Comparison of ENCODE assay signal across 9 cellular contexts in the genomic region with DNA sequence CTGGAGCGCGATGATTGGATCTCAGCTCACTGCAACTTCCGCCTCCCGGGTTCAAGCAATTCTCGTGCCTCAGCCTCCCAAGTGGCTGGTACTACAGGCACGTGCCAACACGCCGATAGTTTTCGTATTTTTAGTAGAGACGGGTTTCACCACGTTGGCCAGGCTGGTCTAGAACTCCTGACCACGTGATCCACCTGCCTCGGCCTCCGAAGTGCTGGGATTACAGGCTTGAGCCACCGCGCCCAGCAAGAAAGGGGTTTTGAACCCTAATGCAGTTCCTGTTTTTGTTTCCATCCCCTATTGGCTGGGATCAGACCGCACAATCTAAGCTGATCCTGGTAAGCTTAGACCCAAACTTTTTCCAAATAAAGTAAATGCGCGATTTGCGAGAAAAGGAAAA. TPM values are rescaled to one million over a fixed set of nuclear protein-coding genes. Genes with fewer than 3 reads are reported as not detected.
DNase-seq lines count a peak whose midpoint lies in the region; ATAC-seq, FAIRE-seq and TF ChIP-seq lines count a peak whose summit lies in the region.
"Had no signal": no experiment of that assay in that cellular context is flagged by ENCODE, and none has a peak within 500 bp of the region (broad histone marks: within the 10 kb centered on the region; RNA-seq: fewer than 3 reads in every experiment).

No MANE protein-coding gene starts in this region.

- no peak overlapping the region for H3K27ac Mint-ChIP-seq in HFFc6
- peak overlapping the region; percentile 97 for H3K27ac Mint-ChIP-seq in stimulated activated effector memory CD8-positive, alpha-beta T cell treated with anti-CD3 and anti-CD28 coated beads, Interleukin-12 subunit alpha, Interleukin-12 subunit beta, amount 100 ng/mL, for 72 hours

- no peaks in the 10 kb centered on the region for H3K9me1 ChIP-seq in keratinocyte (ENCODE audit: control insufficient read depth, extremely low read depth, insufficient read depth, low read length)

- H3K4me1 ChIP-seq in adrenal gland (replicated peaks in 1 of 2) (peaks cover 26 to 45% of the 10 kb centered on the region in 2 donors), keratinocyte (ENCODE audit: control insufficient read depth, extremely low read depth, insufficient read depth, low read length) (peaks cover 3% of the 10 kb centered on the region)

- no peaks in the 10 kb centered on the region; the same call in none of the 2 replicates for H3K27me3 Mint-ChIP-seq in HFFc6 (ENCODE audit: insufficient read depth)

- peak overlapping the region; percentile 94 for H2AFZ ChIP-seq in keratinocyte (ENCODE audit: control insufficient read depth, low read length)

- dilution Hi-C loops in keratinocyte (cut with MboI; ENCODE audit: extremely low pct_ligation_motif_present, low sequenced_read_pairs), result no loop called here

- H3K79me2 ChIP-seq in keratinocyte (ENCODE audit: control insufficient read depth, insufficient read depth, low read length), result peaks cover 54% of the 10 kb centered on the region

- H3K27me3 ChIP-seq in adrenal gland (no peaks in the 10 kb centered on the region), keratinocyte (ENCODE audit: control insufficient read depth, extremely low read depth, insufficient read depth, low read length) (no peaks in the 10 kb centered on the region)

- 34 to 51% (median 38%) methylated on average over 18 to 20 of the region's 20 CpGs for WGBS in adrenal gland, 4 donors

- H3K9me3 ChIP-seq in adrenal gland (replicated peaks in 1 of 3), result no peaks in the 10 kb centered on the region
- peaks cover 11% of the 10 kb centered on the region for H3K9me3 ChIP-seq in keratinocyte (ENCODE audit: control insufficient read depth, low read depth, low read length)

- H3K4me2 ChIP-seq in keratinocyte (ENCODE audit: control insufficient read depth, extremely low read depth, insufficient read depth, low read depth, low read length), result peak overlapping the region; percentile 76

- peaks cover 32% of the 10 kb centered on the region for H3K36me3 Mint-ChIP-seq in HFFc6 (ENCODE audit: low read depth)
- H3K36me3 Mint-ChIP-seq in stimulated activated effector memory CD8-positive, alpha-beta T cell treated with anti-CD3 and anti-CD28 coated beads, Interleukin-12 subunit alpha, Interleukin-12 subunit beta, amount 100 ng/mL, for 72 hours, result peaks cover 60% of the 10 kb centered on the region

- H3K4me3 ChIP-seq in adrenal gland (peak overlapping the region in 3 of 4 donors; percentile 73 to 99 (median 89)), keratinocyte (ENCODE audit: control insufficient read depth in 2 of 3, extremely low read depth in 1 of 3, insufficient read depth in 2 of 3, low read depth in 1 of 3, low read length in 3 of 3) (peak overlapping the region; percentile 67 to 89 (median 83))

- FAIRE-seq in keratinocyte (lab: Jason Lieb, UNC) (no peak), GM12892 (lab: Jason Lieb, UNC) (no peak)

- intact Hi-C loops in adrenal gland (cut with DNase I), result no loop called here

- no peaks in the 10 kb centered on the region for H4K20me1 ChIP-seq in keratinocyte (ENCODE audit: control insufficient read depth, extremely low read depth, insufficient read depth, low read length)

- H3K4me3 Mint-ChIP-seq in HFFc6, result peak overlapping the region; percentile 85
- peak overlapping the region; percentile 90 for H3K4me3 Mint-ChIP-seq in stimulated activated effector memory CD8-positive, alpha-beta T cell treated with anti-CD3 and anti-CD28 coated beads, Interleukin-12 subunit alpha, Interleukin-12 subunit beta, amount 100 ng/mL, for 72 hours

- TF ChIP-seq CTCF in HFFc6 (IDR thresholded peaks at IDR 0.05) (no peak), adrenal gland (IDR thresholded peaks at IDR 0.05) (no peak), keratinocyte (optimal IDR thresholded peaks at IDR 0.05 in 1 of 3, IDR thresholded peaks at IDR 0.05 in 1 of 3, conservative IDR thresholded peaks at IDR 0.05 in 1 of 3; ENCODE audit: extremely low read depth in 1 of 3, insufficient read depth in 2 of 3, low read length in 3 of 3) (no peak)

- ATAC-seq in stimulated activated effector memory CD8-positive, alpha-beta T cell treated with anti-CD3 and anti-CD28 coated beads, Interleukin-12 subunit alpha, Interleukin-12 subunit beta, amount 100 ng/mL, for 72 hours, result no peak

- TF ChIP-seq POLR2A in adrenal gland (IDR thresholded peaks at IDR 0.05) (no peak), GM12892 (IDR thresholded peaks at IDR 0.05; ENCODE audit: low read depth, low read length) (no peak)

- no peak for DNase-seq in HFFc6
- DNase-seq in adrenal gland, result peak in 2 of 7 donors; percentile 12 to 19
- no peak for DNase-seq in keratinocyte (ENCODE audit: low read depth, low spot score)
- DNase-seq in stimulated activated effector memory CD8-positive, alpha-beta T cell treated with anti-CD3 and anti-CD28 coated beads, Interleukin-12 subunit alpha, Interleukin-12 subunit beta, amount 100 ng/mL, for 72 hours (ENCODE audit: low spot score in 2 of 2), result no peak
- no peak for DNase-seq in NK-92 (lab: John Stamatoyannopoulos, UW; ENCODE audit: unreplicated experiment)
- DNase-seq in GM12892 (ENCODE audit: insufficient read length), result no peak
- DNase-seq in DMS79 (lab: John Stamatoyannopoulos, UW), result no peak
- no peak for DNase-seq in DMS153 treated with DMSO at 0.1 percent for 48 hours (lab: John Stamatoyannopoulos, UW; ENCODE audit: unreplicated experiment)
- DNase-seq: NCI-H526 had no signal

- no peaks in the 10 kb centered on the region for H3K4me1 Mint-ChIP-seq in HFFc6 (ENCODE audit: low read depth)
- peaks cover 45% of the 10 kb centered on the region for H3K4me1 Mint-ChIP-seq in stimulated activated effector memory CD8-positive, alpha-beta T cell treated with anti-CD3 and anti-CD28 coated beads, Interleukin-12 subunit alpha, Interleukin-12 subunit beta, amount 100 ng/mL, for 72 hours

- H3K36me3 ChIP-seq in adrenal gland (replicated peaks in 1 of 2) (peaks cover 0 to 5% of the 10 kb centered on the region in 2 donors), keratinocyte (ENCODE audit: control insufficient read depth in 2 of 2, extremely low read depth in 1 of 2, insufficient read depth in 2 of 2, low read length in 2 of 2) (peaks cover 0 to 1% of the 10 kb centered on the region in 2 experiments)

- peak overlapping the region in 4 of 5 donors; percentile 84 to 97 (median 94) for H3K27ac ChIP-seq in adrenal gland
- peak overlapping the region; percentile 89 for H3K27ac ChIP-seq in keratinocyte (ENCODE audit: control insufficient read depth, insufficient read depth, low read length)

- peaks cover 74% of the 10 kb centered on the region for H3K9me3 Mint-ChIP-seq in HFFc6
- H3K9me3 Mint-ChIP-seq in stimulated activated effector memory CD8-positive, alpha-beta T cell treated with anti-CD3 and anti-CD28 coated beads, Interleukin-12 subunit alpha, Interleukin-12 subunit beta, amount 100 ng/mL, for 72 hours, result peaks cover 4% of the 10 kb centered on the region

- H3K9ac ChIP-seq in keratinocyte (ENCODE audit: control insufficient read depth, extremely low read depth, insufficient read depth, low read length), result peak overlapping the region; percentile 93

RNA-seq across cellular contexts. Expression of gene ZNF626, which starts 0.9 kb away (rescaled TPM):
- total RNA-seq in HFFc6 (2021; fragmentation: NEBNext Ultra II Directional; extraction: Animal tissue kit (Norgen Biotek cat#: 25700)), result 1 to 10 TPM; 1.2 to 3.5 (median 1.8) TPM
- total RNA-seq in adrenal gland, result 10 to 100 TPM; 11.1 to 28.8 (median 19.4) TPM
- 10 to 100 TPM in 1 of 3 donors, 1 to 10 TPM in 2; 2.7 to 16.7 (median 4.8) TPM for polyA plus RNA-seq in adrenal gland
- 5.0 to 7.8 TPM (median 7.6 TPM) in 3 replicates for polyA plus RNA-seq in keratinocyte
- 3.4 TPM for polyA plus RNA-seq in keratinocyte (2011; ENCODE audit: low read depth)
- polyA plus RNA-seq in keratinocyte (2011; cell fraction: cytosol; rRNA removed), result 3.8 and 5.8 TPM in 2 replicates
- 10.4 and 12.9 TPM in 2 replicates for polyA plus RNA-seq in keratinocyte (2011; cell fraction: nucleus; rRNA removed)
- polyA plus RNA-seq in keratinocyte (2012; ENCODE audit: low replicate concordance), result 3.4 and 6.1 TPM in 2 replicates
- 2.2 to 6.6 TPM (median 6.5 TPM) in 3 replicates for polyA minus RNA-seq in keratinocyte
- 5.2 TPM for polyA minus RNA-seq in keratinocyte (2011; cell fraction: cytosol; rRNA and poly(A)+ RNA removed)
- 7.9 and 19.5 TPM in 2 replicates for polyA minus RNA-seq in keratinocyte (2011; cell fraction: nucleus; rRNA and poly(A)+ RNA removed)
- polyA plus RNA-seq in GM12892 (2012; ENCODE audit: missing spikeins), result 0.72 TPM
